ENCODE assay signal across 15 cellular contexts in the genomic region with DNA sequence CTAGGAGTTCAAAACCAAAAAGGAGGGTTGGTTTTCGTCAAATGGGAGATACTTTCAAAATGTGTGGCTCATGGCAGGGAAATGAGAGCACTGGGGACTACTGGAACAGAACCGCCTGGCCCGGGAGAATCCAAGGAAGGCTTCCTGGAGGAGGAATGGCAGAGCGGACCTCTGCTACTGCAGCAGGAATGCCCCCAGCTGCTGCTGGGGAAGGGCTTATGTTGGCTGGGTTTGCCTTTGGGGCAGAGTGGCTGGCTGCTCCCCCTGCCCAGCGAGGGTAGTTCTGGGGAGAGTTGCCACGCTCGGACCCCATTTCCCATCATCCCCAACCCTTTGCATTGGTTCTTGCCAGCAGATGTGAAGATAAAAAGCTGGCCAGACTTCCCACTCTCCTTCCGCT. TPM values are rescaled to one million over a fixed set of nuclear protein-coding genes. Genes with fewer than 3 reads are reported as not detected.
"Had no signal": no experiment of that assay in that cellular context is flagged by ENCODE, and none has a peak within 500 bp of the region (broad histone marks: within the 10 kb centered on the region; RNA-seq: fewer than 3 reads in every experiment).

No MANE protein-coding gene starts in this region.

- H3K9me3 Mint-ChIP-seq: activated B cell treated with CpG ODN at 0.5 μM for 24 hours; activated CD4-positive, alpha-beta T cell treated with anti-CD3 and anti-CD28 coated beads, Interleukin-2, amount 10 ng/mL, durations not matched to agents 7 days and 5 days; activated T-cell treated with anti-CD3 and anti-CD28 coated beads, Interleukin-2, amount 50 U/mL, for 72 hours; T-cell had no signal

- H3K27me3 ChIP-seq: cardiac muscle cell had no signal

- H3K36me3 ChIP-seq: cardiac muscle cell, gastroesophageal sphincter, left ventricle myocardium inferior, suprapubic skin had no signal

- H3K9me3 ChIP-seq: gastroesophageal sphincter, left ventricle myocardium inferior, suprapubic skin had no signal

- H3K36me3 Mint-ChIP-seq: T-cell had no signal

- H3K27ac Mint-ChIP-seq: activated B cell treated with CpG ODN at 0.5 μM for 24 hours; activated CD4-positive, alpha-beta T cell treated with anti-CD3 and anti-CD28 coated beads, Interleukin-2, amount 10 ng/mL, durations not matched to agents 7 days and 5 days; activated T-cell treated with anti-CD3 and anti-CD28 coated beads, Interleukin-2, amount 50 U/mL, for 72 hours; progenitor cell of endocrine pancreas; T-cell had no signal

- H3K4me1 ChIP-seq: gastroesophageal sphincter, left ventricle myocardium inferior had no signal

- FAIRE-seq: keratinocyte had no signal

- H3K4me3 ChIP-seq: cardiac muscle cell, gastroesophageal sphincter, left ventricle myocardium inferior, suprapubic skin had no signal

- H3K27ac ChIP-seq: cardiac muscle cell, gastroesophageal sphincter, left ventricle myocardium inferior, suprapubic skin had no signal

- ATAC-seq: gastroesophageal sphincter, right cardiac atrium, T-cell had no signal

- DNase-seq: activated B cell treated with CpG ODN at 0.5 μM for 24 hours; activated CD4-positive, alpha-beta T cell treated with anti-CD3 and anti-CD28 coated beads, Interleukin-2, amount 10 ng/mL, durations not matched to agents 7 days and 5 days; activated naive CD4-positive, alpha-beta T cell; effector CD4-positive, alpha-beta T cell; left ventricle myocardium inferior; mesenchymal stem cell; right cardiac atrium; stimulated activated naive CD4-positive, alpha-beta T cell had no signal

- H3K4me3 Mint-ChIP-seq: activated B cell treated with CpG ODN at 0.5 μM for 24 hours; activated CD4-positive, alpha-beta T cell treated with anti-CD3 and anti-CD28 coated beads, Interleukin-2, amount 10 ng/mL, durations not matched to agents 7 days and 5 days; T-cell had no signal

RNA-seq across cellular contexts. Expression of a gene that starts 10.6 kb away (rescaled TPM):
- total RNA-seq: activated B cell treated with CpG ODN at 0.5 μM for 24 hours; activated CD4-positive, alpha-beta T cell treated with anti-CD3 and anti-CD28 coated beads, Interleukin-2, amount 10 ng/mL, durations not matched to agents 7 days and 5 days; cardiac muscle cell; progenitor cell of endocrine pancreas; T-cell had no signal
- polyA plus RNA-seq: cardiac muscle cell had no signal

RNA-seq across cellular contexts. Expression of a gene that starts 35.4 kb away (rescaled TPM):
- total RNA-seq: gastroesophageal sphincter had no signal
